ENCODE assay signal across 8 cellular contexts in the genomic region with DNA sequence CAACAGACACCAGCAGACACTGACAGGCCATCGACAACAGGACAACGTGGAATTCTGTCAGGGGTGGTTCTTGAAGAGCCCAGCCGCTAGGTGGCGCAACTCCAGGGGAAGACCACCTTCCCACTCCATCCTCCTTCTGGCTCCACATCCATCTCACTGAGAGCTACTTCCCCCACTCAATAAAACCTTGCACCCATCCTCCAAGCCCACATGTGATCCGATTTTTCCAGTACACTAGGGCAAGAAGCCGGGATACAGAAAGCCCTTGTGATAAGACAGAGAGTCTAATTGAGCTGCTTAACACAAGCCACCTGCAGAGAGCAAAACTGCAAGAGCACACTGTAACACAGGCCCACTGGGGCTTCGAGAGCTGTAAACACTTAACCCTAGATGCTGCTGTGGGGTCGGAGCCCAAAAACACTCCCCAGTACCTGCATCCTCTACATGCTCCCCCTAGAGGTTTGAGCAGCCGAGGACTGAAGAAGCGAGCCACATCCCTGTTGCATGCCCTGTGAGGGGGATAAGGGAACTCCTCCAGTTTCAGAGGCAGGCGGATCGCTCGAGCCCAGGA. TPM values are rescaled to one million over a fixed set of nuclear protein-coding genes. Genes with fewer than 3 reads are reported as not detected.
A peak's percentile ranks its signal among the peaks of the same experiment; 100 is the strongest.
DNase-seq lines count a peak whose midpoint lies in the region; ATAC-seq and TF ChIP-seq lines count a peak whose summit lies in the region.

No MANE protein-coding gene starts in this region.

- H3K36me3 Mint-ChIP-seq in activated B cell treated with CpG ODN at 0.5 μM for 24 hours (ENCODE audit: low read depth), result no peaks in the 10 kb centered on the region

- H3K9me3 ChIP-seq in stomach, result no peaks in the 10 kb centered on the region

- H3K36me3 ChIP-seq in stomach, result no peaks in the 10 kb centered on the region

- TF ChIP-seq POLR2A in stomach (IDR thresholded peaks at IDR 0.05), result no peak

- no peak for TF ChIP-seq EP300 in stomach (IDR thresholded peaks at IDR 0.05)

- peaks cover 13% of the 10 kb centered on the region for H3K27me3 Mint-ChIP-seq in activated B cell treated with CpG ODN at 0.5 μM for 24 hours

- CTCF ChIA-PET in activated B cell treated with CpG ODN at 0.5 μM for 24 hours (lab: Charles Lee), result interaction anchor here (1.2 to 1.4 kb wide), 2 partner anchors 12 to 92 kb away, joined by 3 to 4 read pairs; partner anchors contain the start of gene CUL5

- POLR2A ChIA-PET in activated B cell treated with CpG ODN at 0.5 μM for 24 hours (lab: Charles Lee), result no interaction called here

- DNase-seq in stimulated activated CD4-positive, alpha-beta T cell treated with anti-CD3 and anti-CD28 coated beads, Interleukin-12 subunit alpha, Interleukin-12 subunit beta, amount 100 ng/mL, for 4 hours, result peak; percentile 30
- no peak for DNase-seq in stimulated activated CD4-positive, alpha-beta T cell treated with anti-CD3 and anti-CD28 coated beads, Interleukin-1b, Interleukin-23, amount 100 ng/mL, for 48 hours
- peak; percentile 4 to 11 for DNase-seq in Kasumi-1 (lab: John Stamatoyannopoulos, UW)
- peak; percentile 31 for DNase-seq in activated B cell treated with CpG ODN at 0.5 μM for 24 hours
- DNase-seq in germinal center (ENCODE audit: low spot score), result peak; percentile 53
- peak; percentile 32 for DNase-seq in stomach
- no peak for DNase-seq in COR-L47 (lab: John Stamatoyannopoulos, UW)

- WGBS in stomach, 5 donors, result 35 to 45% (median 37%) methylated on average over 11 to 13 of the region's 13 CpGs

- H3K4me3 Mint-ChIP-seq in activated B cell treated with CpG ODN at 0.5 μM for 24 hours, result no peak overlapping the region

- peak; percentile 57 for TF ChIP-seq CTCF in activated B cell treated with CpG ODN at 0.5 μM for 24 hours (IDR thresholded peaks at IDR 0.05)
- TF ChIP-seq CTCF in stomach (IDR thresholded peaks at IDR 0.05), result peak in 2 of 7 experiments; percentile 24 to 49

- H3K27me3 ChIP-seq in stomach, result peaks cover 0 to 3% (median 0%) of the 10 kb centered on the region in 3 donors

- peak; percentile 52 for ATAC-seq in activated B cell treated with CpG ODN at 0.5 μM for 24 hours (ENCODE audit: low read depth)
- ATAC-seq in GM21576 (IDR thresholded peaks at IDR 0.05; ENCODE audit: unreplicated experiment), result no peak

- peaks cover 5% of the 10 kb centered on the region for H3K4me1 Mint-ChIP-seq in activated B cell treated with CpG ODN at 0.5 μM for 24 hours

- no peak overlapping the region for H3K27ac ChIP-seq in stomach

- H3K9me3 Mint-ChIP-seq in activated B cell treated with CpG ODN at 0.5 μM for 24 hours, result no peaks in the 10 kb centered on the region

- intact Hi-C loops in activated B cell treated with CpG ODN at 0.5 μM for 24 hours (cut with micrococcal nuclease) (loop anchor here (2.0 kb wide), 1 partner anchor 732 kb away; no protein-coding TSS in a partner anchor), stomach (cut with DNase I; ENCODE audit: low total_unique reads) (no loop called here)

- H3K4me3 ChIP-seq in stomach, result no peak overlapping the region

- no peak overlapping the region for H3K27ac Mint-ChIP-seq in activated B cell treated with CpG ODN at 0.5 μM for 24 hours

- H3K4me1 ChIP-seq in stomach, result no peaks in the 10 kb centered on the region

RNA-seq across cellular contexts. Expression of gene RAB39A, which starts 11.5 kb away (rescaled TPM):
- 3.6 and 4.1 TPM in 2 replicates for total RNA-seq in activated B cell treated with CpG ODN at 0.5 μM for 24 hours
- 1 to 10 TPM in 1 of 5 donors, under 1 TPM in 1, not detected in 3; 0.73 to 3.2 TPM for total RNA-seq in stomach
- polyA plus RNA-seq in stomach, result under 1 TPM in 2 of 3 donors, not detected in 1; 0.18 to 0.62 TPM

RNA-seq across cellular contexts. Expression of gene SLC35F2, which starts 58.2 kb away (rescaled TPM):
- 20.5 and 21.9 TPM in 2 replicates for total RNA-seq in activated B cell treated with CpG ODN at 0.5 μM for 24 hours
- 10 to 100 TPM in 2 of 5 donors, 1 to 10 TPM in 3; 1.8 to 21.2 (median 9.4) TPM for total RNA-seq in stomach
- polyA plus RNA-seq in stomach, result 1 to 10 TPM; 5.1 to 8.7 (median 5.8) TPM

Comparison
In these comparisons a context has a peak if more than half of its experiments do, and no peak if none do; other contexts are left out.
1. DNase-seq: peak in stimulated activated CD4-positive, alpha-beta T cell treated with anti-CD3 and anti-CD28 coated beads, Interleukin-12 subunit alpha, Interleukin-12 subunit beta, amount 100 ng/mL, for 4 hours (single experiment), Kasumi-1 (2 of 2), activated B cell treated with CpG ODN at 0.5 μM for 24 hours (single experiment), germinal center (single experiment) and stomach (single experiment); none in stimulated activated CD4-positive, alpha-beta T cell treated with anti-CD3 and anti-CD28 coated beads, Interleukin-1b, Interleukin-23, amount 100 ng/mL, for 48 hours (single experiment) and COR-L47 (single experiment).